Comparison of ENCODE assay signal across 1 cellular context in the genomic region with DNA sequence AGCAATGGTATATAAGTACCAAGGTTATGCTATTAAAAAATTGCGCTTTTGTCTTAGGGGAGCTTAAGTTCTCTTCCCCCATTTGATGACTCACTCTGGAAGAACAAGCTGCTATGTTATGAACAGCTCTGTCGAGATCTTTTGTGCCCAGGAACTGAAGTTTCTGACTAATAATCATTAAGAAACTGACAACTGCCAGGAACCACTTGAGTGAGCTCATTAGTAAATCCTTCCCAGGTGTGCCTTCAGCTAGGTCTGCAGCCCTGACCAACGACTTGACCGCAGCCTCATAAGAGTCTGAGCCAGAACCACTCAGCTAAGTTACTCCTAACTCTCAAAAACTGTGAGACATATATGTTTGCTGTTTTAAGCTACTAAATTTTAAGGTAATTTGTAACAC.
TF ChIP-seq lines count a peak whose summit lies in the region.

No MANE protein-coding gene starts in this region.

TF ChIP-seq in GM23338, 12 proteins besides CTCF, POLR2A, EP300 and RAD21:
- TF ChIP-seq NANOG (IDR thresholded peaks at IDR 0.05; ENCODE audit: borderline replicate concordance) (no peak), ZNF331 (CRISPR knock-in tag; IDR thresholded peaks at IDR 0.05; ENCODE audit: low read depth) (no peak), EZH2 (IDR thresholded peaks at IDR 0.05; ENCODE audit: low read depth, unreplicated experiment) (no peak), STAT1 (IDR thresholded peaks at IDR 0.05; ENCODE audit: unreplicated experiment) (no peak), POLR2AphosphoS5 (IDR thresholded peaks at IDR 0.05; ENCODE audit: low read depth) (no peak), EZH2phosphoT487 (IDR thresholded peaks at IDR 0.05; ENCODE audit: unreplicated experiment) (no peak), JUNB (IDR thresholded peaks at IDR 0.05; ENCODE audit: unreplicated experiment) (no peak), ZNF114 (CRISPR knock-in tag; IDR thresholded peaks at IDR 0.05) (no peak), CREB1 (CRISPR knock-in tag; IDR thresholded peaks at IDR 0.05; ENCODE audit: low read depth) (no peak)
- TF ChIP-seq, protein P1, sequence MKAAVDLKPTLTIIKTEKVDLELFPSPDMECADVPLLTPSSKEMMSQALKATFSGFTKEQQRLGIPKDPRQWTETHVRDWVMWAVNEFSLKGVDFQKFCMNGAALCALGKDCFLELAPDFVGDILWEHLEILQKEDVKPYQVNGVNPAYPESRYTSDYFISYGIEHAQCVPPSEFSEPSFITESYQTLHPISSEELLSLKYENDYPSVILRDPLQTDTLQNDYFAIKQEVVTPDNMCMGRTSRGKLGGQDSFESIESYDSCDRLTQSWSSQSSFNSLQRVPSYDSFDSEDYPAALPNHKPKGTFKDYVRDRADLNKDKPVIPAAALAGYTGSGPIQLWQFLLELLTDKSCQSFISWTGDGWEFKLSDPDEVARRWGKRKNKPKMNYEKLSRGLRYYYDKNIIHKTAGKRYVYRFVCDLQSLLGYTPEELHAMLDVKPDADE (IDR thresholded peaks at IDR 0.05), result no peak
- TF ChIP-seq, protein P2, sequence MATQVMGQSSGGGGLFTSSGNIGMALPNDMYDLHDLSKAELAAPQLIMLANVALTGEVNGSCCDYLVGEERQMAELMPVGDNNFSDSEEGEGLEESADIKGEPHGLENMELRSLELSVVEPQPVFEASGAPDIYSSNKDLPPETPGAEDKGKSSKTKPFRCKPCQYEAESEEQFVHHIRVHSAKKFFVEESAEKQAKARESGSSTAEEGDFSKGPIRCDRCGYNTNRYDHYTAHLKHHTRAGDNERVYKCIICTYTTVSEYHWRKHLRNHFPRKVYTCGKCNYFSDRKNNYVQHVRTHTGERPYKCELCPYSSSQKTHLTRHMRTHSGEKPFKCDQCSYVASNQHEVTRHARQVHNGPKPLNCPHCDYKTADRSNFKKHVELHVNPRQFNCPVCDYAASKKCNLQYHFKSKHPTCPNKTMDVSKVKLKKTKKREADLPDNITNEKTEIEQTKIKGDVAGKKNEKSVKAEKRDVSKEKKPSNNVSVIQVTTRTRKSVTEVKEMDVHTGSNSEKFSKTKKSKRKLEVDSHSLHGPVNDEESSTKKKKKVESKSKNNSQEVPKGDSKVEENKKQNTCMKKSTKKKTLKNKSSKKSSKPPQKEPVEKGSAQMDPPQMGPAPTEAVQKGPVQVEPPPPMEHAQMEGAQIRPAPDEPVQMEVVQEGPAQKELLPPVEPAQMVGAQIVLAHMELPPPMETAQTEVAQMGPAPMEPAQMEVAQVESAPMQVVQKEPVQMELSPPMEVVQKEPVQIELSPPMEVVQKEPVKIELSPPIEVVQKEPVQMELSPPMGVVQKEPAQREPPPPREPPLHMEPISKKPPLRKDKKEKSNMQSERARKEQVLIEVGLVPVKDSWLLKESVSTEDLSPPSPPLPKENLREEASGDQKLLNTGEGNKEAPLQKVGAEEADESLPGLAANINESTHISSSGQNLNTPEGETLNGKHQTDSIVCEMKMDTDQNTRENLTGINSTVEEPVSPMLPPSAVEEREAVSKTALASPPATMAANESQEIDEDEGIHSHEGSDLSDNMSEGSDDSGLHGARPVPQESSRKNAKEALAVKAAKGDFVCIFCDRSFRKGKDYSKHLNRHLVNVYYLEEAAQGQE (IDR thresholded peaks at IDR 0.05; ENCODE audit: unreplicated experiment), result no peak
- TF ChIP-seq, protein P3, sequence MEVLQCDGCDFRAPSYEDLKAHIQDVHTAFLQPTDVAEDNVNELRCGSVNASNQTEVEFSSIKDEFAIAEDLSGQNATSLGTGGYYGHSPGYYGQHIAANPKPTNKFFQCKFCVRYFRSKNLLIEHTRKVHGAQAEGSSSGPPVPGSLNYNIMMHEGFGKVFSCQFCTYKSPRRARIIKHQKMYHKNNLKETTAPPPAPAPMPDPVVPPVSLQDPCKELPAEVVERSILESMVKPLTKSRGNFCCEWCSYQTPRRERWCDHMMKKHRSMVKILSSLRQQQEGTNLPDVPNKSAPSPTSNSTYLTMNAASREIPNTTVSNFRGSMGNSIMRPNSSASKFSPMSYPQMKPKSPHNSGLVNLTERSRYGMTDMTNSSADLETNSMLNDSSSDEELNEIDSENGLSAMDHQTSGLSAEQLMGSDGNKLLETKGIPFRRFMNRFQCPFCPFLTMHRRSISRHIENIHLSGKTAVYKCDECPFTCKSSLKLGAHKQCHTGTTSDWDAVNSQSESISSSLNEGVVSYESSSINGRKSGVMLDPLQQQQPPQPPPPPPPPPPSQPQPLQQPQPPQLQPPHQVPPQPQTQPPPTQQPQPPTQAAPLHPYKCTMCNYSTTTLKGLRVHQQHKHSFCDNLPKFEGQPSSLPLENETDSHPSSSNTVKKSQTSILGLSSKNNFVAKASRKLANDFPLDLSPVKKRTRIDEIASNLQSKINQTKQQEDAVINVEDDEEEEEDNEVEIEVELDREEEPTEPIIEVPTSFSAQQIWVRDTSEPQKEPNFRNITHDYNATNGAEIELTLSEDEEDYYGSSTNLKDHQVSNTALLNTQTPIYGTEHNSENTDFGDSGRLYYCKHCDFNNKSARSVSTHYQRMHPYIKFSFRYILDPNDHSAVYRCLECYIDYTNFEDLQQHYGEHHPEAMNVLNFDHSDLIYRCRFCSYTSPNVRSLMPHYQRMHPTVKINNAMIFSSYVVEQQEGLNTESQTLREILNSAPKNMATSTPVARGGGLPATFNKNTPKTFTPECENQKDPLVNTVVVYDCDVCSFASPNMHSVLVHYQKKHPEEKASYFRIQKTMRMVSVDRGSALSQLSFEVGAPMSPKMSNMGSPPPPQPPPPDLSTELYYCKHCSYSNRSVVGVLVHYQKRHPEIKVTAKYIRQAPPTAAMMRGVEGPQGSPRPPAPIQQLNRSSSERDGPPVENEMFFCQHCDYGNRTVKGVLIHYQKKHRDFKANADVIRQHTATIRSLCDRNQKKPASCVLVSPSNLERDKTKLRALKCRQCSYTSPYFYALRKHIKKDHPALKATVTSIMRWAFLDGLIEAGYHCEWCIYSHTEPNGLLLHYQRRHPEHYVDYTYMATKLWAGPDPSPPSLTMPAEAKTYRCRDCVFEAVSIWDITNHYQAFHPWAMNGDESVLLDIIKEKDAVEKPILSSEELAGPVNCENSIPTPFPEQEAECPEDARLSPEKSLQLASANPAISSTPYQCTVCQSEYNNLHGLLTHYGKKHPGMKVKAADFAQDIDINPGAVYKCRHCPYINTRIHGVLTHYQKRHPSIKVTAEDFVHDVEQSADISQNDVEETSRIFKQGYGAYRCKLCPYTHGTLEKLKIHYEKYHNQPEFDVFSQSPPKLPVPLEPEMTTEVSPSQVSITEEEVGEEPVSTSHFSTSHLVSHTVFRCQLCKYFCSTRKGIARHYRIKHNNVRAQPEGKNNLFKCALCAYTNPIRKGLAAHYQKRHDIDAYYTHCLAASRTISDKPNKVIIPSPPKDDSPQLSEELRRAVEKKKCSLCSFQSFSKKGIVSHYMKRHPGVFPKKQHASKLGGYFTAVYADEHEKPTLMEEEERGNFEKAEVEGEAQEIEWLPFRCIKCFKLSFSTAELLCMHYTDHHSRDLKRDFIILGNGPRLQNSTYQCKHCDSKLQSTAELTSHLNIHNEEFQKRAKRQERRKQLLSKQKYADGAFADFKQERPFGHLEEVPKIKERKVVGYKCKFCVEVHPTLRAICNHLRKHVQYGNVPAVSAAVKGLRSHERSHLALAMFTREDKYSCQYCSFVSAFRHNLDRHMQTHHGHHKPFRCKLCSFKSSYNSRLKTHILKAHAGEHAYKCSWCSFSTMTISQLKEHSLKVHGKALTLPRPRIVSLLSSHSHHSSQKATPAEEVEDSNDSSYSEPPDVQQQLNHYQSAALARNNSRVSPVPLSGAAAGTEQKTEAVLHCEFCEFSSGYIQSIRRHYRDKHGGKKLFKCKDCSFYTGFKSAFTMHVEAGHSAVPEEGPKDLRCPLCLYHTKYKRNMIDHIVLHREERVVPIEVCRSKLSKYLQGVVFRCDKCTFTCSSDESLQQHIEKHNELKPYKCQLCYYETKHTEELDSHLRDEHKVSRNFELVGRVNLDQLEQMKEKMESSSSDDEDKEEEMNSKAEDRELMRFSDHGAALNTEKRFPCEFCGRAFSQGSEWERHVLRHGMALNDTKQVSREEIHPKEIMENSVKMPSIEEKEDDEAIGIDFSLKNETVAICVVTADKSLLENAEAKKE (CRISPR knock-in tag; IDR thresholded peaks at IDR 0.05), result no peak
